ENCODE assay signal across 2 cellular contexts in genomic region chr9:81801190-81801589, GRCh38.
TF ChIP-seq lines count a peak whose summit lies in the region.

No MANE protein-coding gene starts in this region.

TF ChIP-seq in HEK293T, 16 proteins besides CTCF, POLR2A, EP300 and RAD21 (continued from another document):
- no peak for TF ChIP-seq FOXM1 (IDR thresholded peaks at IDR 0.05; ENCODE audit: borderline replicate concordance)
- TF ChIP-seq ELF4 (IDR thresholded peaks at IDR 0.05): no peak

TF ChIP-seq in SK-N-SH, 30 proteins besides CTCF, POLR2A, EP300 and RAD21 (continued from another document):
- TF ChIP-seq NRF1 (IDR thresholded peaks at IDR 0.05; ENCODE audit: low read depth, low read length) (no peak), USF1 (IDR thresholded peaks at IDR 0.05; ENCODE audit: borderline replicate concordance, low read depth) (no peak), TEAD4 (IDR thresholded peaks at IDR 0.05; ENCODE audit: borderline replicate concordance, insufficient read depth) (peak; percentile 45; the same call in 1 of the 2 replicates), RCOR1 (IDR thresholded peaks at IDR 0.05; ENCODE audit: low read length) (no peak), TCF12 (IDR thresholded peaks at IDR 0.05) (peak; percentile 67), EZH2phosphoT487 (IDR thresholded peaks at IDR 0.05; ENCODE audit: borderline replicate concordance, low read depth) (no peak), CHD2 (IDR thresholded peaks at IDR 0.05; ENCODE audit: low read length, partially characterized antibody) (no peak), MEF2A (IDR thresholded peaks at IDR 0.05; ENCODE audit: borderline replicate concordance, low read depth) (no peak), GATA2 (CRISPR knock-in tag; IDR thresholded peaks at IDR 0.05) (no peak), SIN3A (IDR thresholded peaks at IDR 0.05; ENCODE audit: borderline replicate concordance, low read depth, low read length) (no peak)
- TF ChIP-seq, protein P1, sequence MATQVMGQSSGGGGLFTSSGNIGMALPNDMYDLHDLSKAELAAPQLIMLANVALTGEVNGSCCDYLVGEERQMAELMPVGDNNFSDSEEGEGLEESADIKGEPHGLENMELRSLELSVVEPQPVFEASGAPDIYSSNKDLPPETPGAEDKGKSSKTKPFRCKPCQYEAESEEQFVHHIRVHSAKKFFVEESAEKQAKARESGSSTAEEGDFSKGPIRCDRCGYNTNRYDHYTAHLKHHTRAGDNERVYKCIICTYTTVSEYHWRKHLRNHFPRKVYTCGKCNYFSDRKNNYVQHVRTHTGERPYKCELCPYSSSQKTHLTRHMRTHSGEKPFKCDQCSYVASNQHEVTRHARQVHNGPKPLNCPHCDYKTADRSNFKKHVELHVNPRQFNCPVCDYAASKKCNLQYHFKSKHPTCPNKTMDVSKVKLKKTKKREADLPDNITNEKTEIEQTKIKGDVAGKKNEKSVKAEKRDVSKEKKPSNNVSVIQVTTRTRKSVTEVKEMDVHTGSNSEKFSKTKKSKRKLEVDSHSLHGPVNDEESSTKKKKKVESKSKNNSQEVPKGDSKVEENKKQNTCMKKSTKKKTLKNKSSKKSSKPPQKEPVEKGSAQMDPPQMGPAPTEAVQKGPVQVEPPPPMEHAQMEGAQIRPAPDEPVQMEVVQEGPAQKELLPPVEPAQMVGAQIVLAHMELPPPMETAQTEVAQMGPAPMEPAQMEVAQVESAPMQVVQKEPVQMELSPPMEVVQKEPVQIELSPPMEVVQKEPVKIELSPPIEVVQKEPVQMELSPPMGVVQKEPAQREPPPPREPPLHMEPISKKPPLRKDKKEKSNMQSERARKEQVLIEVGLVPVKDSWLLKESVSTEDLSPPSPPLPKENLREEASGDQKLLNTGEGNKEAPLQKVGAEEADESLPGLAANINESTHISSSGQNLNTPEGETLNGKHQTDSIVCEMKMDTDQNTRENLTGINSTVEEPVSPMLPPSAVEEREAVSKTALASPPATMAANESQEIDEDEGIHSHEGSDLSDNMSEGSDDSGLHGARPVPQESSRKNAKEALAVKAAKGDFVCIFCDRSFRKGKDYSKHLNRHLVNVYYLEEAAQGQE (IDR thresholded peaks at IDR 0.05; ENCODE audit: low read depth, low read length): no peak
